21 cellular contexts compared by ENCODE assay signal in the genomic region with DNA sequence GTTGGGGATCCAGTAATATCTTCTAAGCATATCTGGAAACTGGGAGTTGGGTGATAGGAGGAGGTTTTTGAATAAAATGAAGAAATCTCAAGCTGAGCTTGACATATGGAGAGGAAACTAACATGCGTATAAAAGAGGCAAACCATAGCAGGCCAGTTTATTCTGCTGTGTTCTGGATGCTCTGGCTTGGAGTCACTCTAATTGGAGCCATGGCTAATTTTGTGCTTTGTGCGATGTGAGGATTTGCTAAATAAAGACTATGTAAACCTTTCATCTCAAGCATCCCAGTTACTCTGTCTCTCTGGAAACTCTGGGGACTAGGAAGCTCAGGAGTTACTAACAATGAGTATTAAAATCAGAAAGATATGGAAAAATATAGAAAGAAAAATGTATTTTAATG.
A peak's percentile ranks its signal among the peaks of the same experiment; 100 is the strongest.
DNase-seq lines count a peak whose midpoint lies in the region; ATAC-seq and TF ChIP-seq lines count a peak whose summit lies in the region.
"Had no signal": no experiment of that assay in that cellular context is flagged by ENCODE, and none has a peak within 500 bp of the region (broad histone marks: within the 10 kb centered on the region; RNA-seq: fewer than 3 reads in every experiment).

No MANE protein-coding gene starts in this region.

- no peaks in the 10 kb centered on the region for H3K27me3 Mint-ChIP-seq in activated naive CD8-positive, alpha-beta T cell
- no peaks in the 10 kb centered on the region for H3K27me3 Mint-ChIP-seq in activated naive CD8-positive, alpha-beta T cell treated with anti-CD3 and anti-CD28 coated beads, Interleukin-2, amount 50 U/mL, for 24 hours
- no peaks in the 10 kb centered on the region for H3K27me3 Mint-ChIP-seq in T-helper 17 cell
- no peaks in the 10 kb centered on the region for H3K27me3 Mint-ChIP-seq in progenitor cell of endocrine pancreas

- peaks cover 33% of the 10 kb centered on the region for H3K36me3 Mint-ChIP-seq in activated naive CD8-positive, alpha-beta T cell
- peaks cover 68% of the 10 kb centered on the region for H3K36me3 Mint-ChIP-seq in activated naive CD8-positive, alpha-beta T cell treated with anti-CD3 and anti-CD28 coated beads, Interleukin-2, amount 50 U/mL, for 24 hours (ENCODE audit: low read depth)
- H3K36me3 Mint-ChIP-seq in T-helper 17 cell (ENCODE audit: low read depth) (peaks cover 18% of the 10 kb centered on the region), progenitor cell of endocrine pancreas (ENCODE audit: insufficient read depth) (peaks cover 59% of the 10 kb centered on the region)

- H3K9me3 Mint-ChIP-seq in activated naive CD8-positive, alpha-beta T cell (ENCODE audit: low read depth): peaks cover 7% of the 10 kb centered on the region
- peaks cover 11% of the 10 kb centered on the region for H3K9me3 Mint-ChIP-seq in activated naive CD8-positive, alpha-beta T cell treated with anti-CD3 and anti-CD28 coated beads, Interleukin-2, amount 50 U/mL, for 24 hours
- H3K9me3 Mint-ChIP-seq in progenitor cell of endocrine pancreas (ENCODE audit: low read depth): peaks cover 11% of the 10 kb centered on the region

- no peak overlapping the region for H3K4me3 Mint-ChIP-seq in activated naive CD8-positive, alpha-beta T cell
- no peak overlapping the region for H3K4me3 Mint-ChIP-seq in activated naive CD8-positive, alpha-beta T cell treated with anti-CD3 and anti-CD28 coated beads, Interleukin-2, amount 50 U/mL, for 24 hours
- peak overlapping the region; percentile 31 for H3K4me3 Mint-ChIP-seq in T-helper 17 cell
- H3K4me3 Mint-ChIP-seq in progenitor cell of endocrine pancreas (ENCODE audit: low read depth): no peak overlapping the region
- H3K4me3 Mint-ChIP-seq: T-helper 1 cell treated with Interleukin-12 subunit alpha and Interleukin-12 subunit beta and Interleukin-4 antibody, amounts not matched to agents 30 μg/mL and 1 μg/mL, for 36 hours had no signal

- ATAC-seq in activated naive CD8-positive, alpha-beta T cell treated with anti-CD3 and anti-CD28 coated beads, Interleukin-2, amount 50 U/mL, for 24 hours: no peak
- ATAC-seq in T-helper 17 cell (no peak), left cardiac atrium (peak; percentile 39 to 59), HG03108 (IDR thresholded peaks at IDR 0.05; ENCODE audit: unreplicated experiment) (no peak)
- ATAC-seq: Panc1 had no signal

- no peaks in the 10 kb centered on the region for H3K9me3 ChIP-seq in T-helper 17 cell (ENCODE audit: control insufficient read depth, low read length, poor library complexity, severe bottlenecking)
- H3K9me3 ChIP-seq: esophagus muscularis mucosa, SJCRH30, vagina had no signal

- peak overlapping the region; percentile 54 for H3K27ac Mint-ChIP-seq in activated naive CD8-positive, alpha-beta T cell
- H3K27ac Mint-ChIP-seq in activated naive CD8-positive, alpha-beta T cell treated with anti-CD3 and anti-CD28 coated beads, Interleukin-2, amount 50 U/mL, for 24 hours: no peak overlapping the region
- H3K27ac Mint-ChIP-seq in T-helper 17 cell (peak overlapping the region; percentile 68), progenitor cell of endocrine pancreas (peak overlapping the region; percentile 22)
- H3K27ac Mint-ChIP-seq: T-helper 1 cell treated with Interleukin-12 subunit alpha and Interleukin-12 subunit beta and Interleukin-4 antibody, amounts not matched to agents 30 μg/mL and 1 μg/mL, for 36 hours had no signal

- no peak for DNase-seq in activated naive CD8-positive, alpha-beta T cell treated with anti-CD3 and anti-CD28 coated beads, Interleukin-2, amount 50 U/mL, for 24 hours
- DNase-seq in T-helper 17 cell (no peak), left cardiac atrium (no peak), progenitor cell of endocrine pancreas (ENCODE audit: low spot score, unreplicated experiment) (no peak), NCI-H446 (lab: John Stamatoyannopoulos, UW) (no peak), NOMO-1 treated with dmso at 0.1 percent for 144 hours (lab: John Stamatoyannopoulos, UW; ENCODE audit: unreplicated experiment) (no peak)
- DNase-seq: ACHN; activated naive CD4-positive, alpha-beta T cell treated with anti-CD3 and anti-CD28 coated beads, Interleukin-2, amount 50 U/mL, for 16 hours; activated T-cell treated with anti-CD3 and anti-CD28 coated beads, Interleukin-2, amount 50 U/mL, for 48 hours; EL; GOT3; NCI-H1417; NCI-H510A; NK-92 treated with Interleukin-12 subunit alpha and Interleukin-12 subunit beta, amount 100 ng/mL, for 24 hours; SJCRH30 had no signal

- no peak for TF ChIP-seq CTCF in progenitor cell of endocrine pancreas (IDR thresholded peaks at IDR 0.05; ENCODE audit: unreplicated experiment)

- peaks cover 61% of the 10 kb centered on the region for H3K4me1 Mint-ChIP-seq in activated naive CD8-positive, alpha-beta T cell (ENCODE audit: low read depth)
- H3K4me1 Mint-ChIP-seq in activated naive CD8-positive, alpha-beta T cell treated with anti-CD3 and anti-CD28 coated beads, Interleukin-2, amount 50 U/mL, for 24 hours: peaks cover 58% of the 10 kb centered on the region
- peaks cover 35% of the 10 kb centered on the region for H3K4me1 Mint-ChIP-seq in T-helper 17 cell
- H3K4me1 Mint-ChIP-seq in progenitor cell of endocrine pancreas (ENCODE audit: low read depth): no peaks in the 10 kb centered on the region

- intact Hi-C loops in left cardiac atrium (cut with DNase I): no loop called here

Comparison
In these comparisons a context has a peak if more than half of its experiments do, and no peak if none do; other contexts are left out.
1. ATAC-seq: peak in left cardiac atrium (2 of 2); none in activated naive CD8-positive, alpha-beta T cell treated with anti-CD3 and anti-CD28 coated beads, Interleukin-2, amount 50 U/mL, for 24 hours (single experiment), T-helper 17 cell (single experiment) and HG03108 (single experiment).